ENCODE assay signal across 23 cellular contexts in the genomic region with DNA sequence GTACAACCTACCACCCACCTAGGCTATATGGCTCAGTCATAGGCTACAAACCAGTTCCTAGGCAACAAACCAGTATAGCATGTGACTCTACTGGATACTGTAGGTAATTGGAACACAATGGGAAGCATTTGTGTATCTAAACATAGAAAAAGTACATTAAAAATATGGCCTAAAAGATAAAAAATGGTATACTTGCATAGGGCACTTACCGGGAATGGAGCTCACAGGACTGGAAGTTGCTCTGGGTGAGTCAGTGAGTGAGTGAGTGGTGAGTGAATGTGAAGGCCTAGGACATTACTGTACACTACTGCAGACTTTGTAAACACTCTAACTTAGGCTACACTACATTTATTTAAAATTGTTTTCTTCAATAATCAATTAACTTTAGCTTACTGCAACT.
DNase-seq lines count a peak whose midpoint lies in the region; ATAC-seq and TF ChIP-seq lines count a peak whose summit lies in the region.
"Had no signal": no experiment of that assay in that cellular context is flagged by ENCODE, and none has a peak within 500 bp of the region (broad histone marks: within the 10 kb centered on the region; RNA-seq: fewer than 3 reads in every experiment).

No MANE protein-coding gene starts in this region.

- intact Hi-C loops in PC-3 (cut with micrococcal nuclease) = loop anchor here (2.0 kb wide), 1 partner anchor 15 kb away; no protein-coding TSS in a partner anchor

- CTCF ChIA-PET in PC-3 (lab: Charles Lee) = interaction anchor here (0.5 kb wide), 1 partner anchor 51 kb away, joined by 3 read pairs; no protein-coding TSS in a partner anchor

- 0% methylated on average over 1 of the region's 1 CpG for WGBS in GM23248 (ENCODE audit: low coverage in 1 of 2, low lambda C conversion rate in 2 of 2, missing lambda C conversion rate in 2 of 2), 2 experiments

- H3K4me1 ChIP-seq in GM23248 (ENCODE audit: insufficient read depth) (peaks cover 32% of the 10 kb centered on the region), PC-3 (ENCODE audit: insufficient read depth, low read length) (peaks cover 27% of the 10 kb centered on the region), osteoblast (ENCODE audit: insufficient read depth, low read length) (peaks cover 15% of the 10 kb centered on the region)
- H3K4me1 ChIP-seq: esophagus muscularis mucosa, prostate gland, tibial nerve had no signal

- H3K27ac ChIP-seq in GM23248 (peak overlapping the region; percentile 53), PC-3 (ENCODE audit: low read length) (peak overlapping the region; percentile 14; the same call in 1 of the 2 replicates), brain microvascular endothelial cell (peak overlapping the region; percentile 22), osteoblast (ENCODE audit: low read depth, low read length) (peak overlapping the region; percentile 65)
- H3K27ac ChIP-seq: esophagus muscularis mucosa, heart left ventricle, prostate gland, sigmoid colon, tibial nerve had no signal

- POLR2A ChIA-PET in PC-3 (lab: Charles Lee; ENCODE audit: unreplicated experiment) = interaction anchor here (0.6 kb wide), 1 partner anchor 46 kb away, joined by 6 read pairs; no protein-coding TSS in a partner anchor

- no peaks in the 10 kb centered on the region for H3K79me2 ChIP-seq in GM23248 (ENCODE audit: insufficient read depth)
- no peaks in the 10 kb centered on the region for H3K79me2 ChIP-seq in PC-3 (ENCODE audit: low read length)
- H3K79me2 ChIP-seq in osteoblast (ENCODE audit: insufficient read depth, low read length) = no peaks in the 10 kb centered on the region

- TF ChIP-seq CTCF in PC-3 (conservative IDR thresholded peaks at IDR 0.05; ENCODE audit: low read depth, low read length) (no peak), brain microvascular endothelial cell (IDR thresholded peaks at IDR 0.05; ENCODE audit: low read depth, low read length, missing control alignments) (no peak), osteoblast (IDR thresholded peaks at IDR 0.05; ENCODE audit: extremely low read depth, low read depth, low read length) (no peak)

- H4K20me1 ChIP-seq in GM23248 (ENCODE audit: insufficient read depth) = no peaks in the 10 kb centered on the region
- no peaks in the 10 kb centered on the region for H4K20me1 ChIP-seq in PC-3 (ENCODE audit: low read length)
- no peaks in the 10 kb centered on the region for H4K20me1 ChIP-seq in osteoblast (ENCODE audit: insufficient read depth, low read length)

- H3K9me3 ChIP-seq in GM23248 (ENCODE audit: low read depth) (no peaks in the 10 kb centered on the region), PC-3 (ENCODE audit: low read length) (no peaks in the 10 kb centered on the region), osteoblast (ENCODE audit: low read depth, low read length) (no peaks in the 10 kb centered on the region)
- H3K9me3 ChIP-seq: esophagus muscularis mucosa, prostate gland, sigmoid colon, tibial nerve had no signal

- peaks cover 17% of the 10 kb centered on the region; the same call in 1 of the 2 replicates for H3F3A ChIP-seq in GM23248 (ENCODE audit: insufficient read depth)
- H3F3A ChIP-seq in PC-3 (ENCODE audit: low read length, unreplicated experiment) = no peaks in the 10 kb centered on the region

- DNase-seq in GM23248 (peak; percentile 63), PC-3 (peak; percentile 51), brain microvascular endothelial cell (peak; percentile 68), osteoblast (ENCODE audit: insufficient read length, low spot score, missing footprints) (no peak), DMS 273 treated with DMSO at 0.1 percent for 48 hours (lab: John Stamatoyannopoulos, UW) (no peak), AML-193 (lab: John Stamatoyannopoulos, UW) (no peak), D341Med (ENCODE audit: low spot score) (no peak)
- DNase-seq: activated CD4-positive, alpha-beta T cell treated with anti-CD3 and anti-CD28 coated beads, Interleukin-2, amount 50 U/mL, for 1 hour; activated effector memory CD4-positive, alpha-beta T cell treated with Interleukin-2 at 50 U/mL for 16 hours; CD4-positive, alpha-beta T cell; DMS153; effector memory CD4-positive, alpha-beta T cell; heart left ventricle; NCI-H1092 treated with DMSO at 0.1 percent for 48 hours; NCI-H1930; NCI-H2227 treated with DMSO at 0.1 percent for 48 hours; sigmoid colon had no signal

- H3K27me3 ChIP-seq in GM23248 (replicated peaks; ENCODE audit: insufficient read depth) (no peaks in the 10 kb centered on the region), PC-3 (ENCODE audit: low read length) (no peaks in the 10 kb centered on the region), brain microvascular endothelial cell (replicated peaks) (no peaks in the 10 kb centered on the region), osteoblast (ENCODE audit: insufficient read depth, low read length) (no peaks in the 10 kb centered on the region)
- H3K27me3 ChIP-seq: esophagus muscularis mucosa, heart left ventricle, sigmoid colon, tibial nerve had no signal

- H2AFZ ChIP-seq in GM23248 = no peak overlapping the region
- no peak overlapping the region for H2AFZ ChIP-seq in PC-3 (ENCODE audit: low read length)
- H2AFZ ChIP-seq in osteoblast (ENCODE audit: low read length) = no peak overlapping the region

- ATAC-seq in PC-3 = peak; percentile 32; the same call in 1 of the 2 replicates
- ATAC-seq: HCT116, heart left ventricle, WTC11 had no signal

- H3K9me2 ChIP-seq in GM23248 (ENCODE audit: insufficient read depth) (no peaks in the 10 kb centered on the region), PC-3 (replicated peaks; ENCODE audit: low read length) (no peaks in the 10 kb centered on the region)

- no peak overlapping the region for H3K4me3 ChIP-seq in GM23248
- H3K4me3 ChIP-seq in PC-3 (ENCODE audit: low read length) = no peak overlapping the region
- no peak overlapping the region for H3K4me3 ChIP-seq in brain microvascular endothelial cell (ENCODE audit: low read depth, low read length)
- H3K4me3 ChIP-seq in osteoblast (ENCODE audit: insufficient read depth, low read length) = no peak overlapping the region
- H3K4me3 ChIP-seq: esophagus muscularis mucosa, heart left ventricle, lung, prostate gland, sigmoid colon, tibial nerve had no signal

- H3K9ac ChIP-seq in GM23248 (no peak overlapping the region), PC-3 (ENCODE audit: low read length) (no peak overlapping the region)

- in situ Hi-C loops in GM23248 (cut with MboI) (no loop called here), brain microvascular endothelial cell (cut with HindIII; ENCODE audit: low pct_ligation_motif_present, low sequenced_read_pairs) (no loop called here)

- no TSS peak for BruUV-seq in PC-3 (replicated peaks; lab: Mats Ljungman, UMichigan)

- no peak overlapping the region for H3K4me2 ChIP-seq in GM23248 (ENCODE audit: unreplicated experiment)
- no peak overlapping the region for H3K4me2 ChIP-seq in PC-3 (ENCODE audit: low read length)
- no peak overlapping the region for H3K4me2 ChIP-seq in osteoblast (ENCODE audit: insufficient read depth, low read length)

- H3K36me3 ChIP-seq in GM23248 (ENCODE audit: low read depth) = no peaks in the 10 kb centered on the region
- no peaks in the 10 kb centered on the region for H3K36me3 ChIP-seq in PC-3 (ENCODE audit: low read depth, low read length)
- no peaks in the 10 kb centered on the region for H3K36me3 ChIP-seq in brain microvascular endothelial cell (replicated peaks)
- no peaks in the 10 kb centered on the region for H3K36me3 ChIP-seq in osteoblast (ENCODE audit: insufficient read depth, low read length)
- H3K36me3 ChIP-seq: esophagus muscularis mucosa, heart left ventricle, prostate gland, sigmoid colon, tibial nerve had no signal

Comparison
In these comparisons a context has a peak if more than half of its experiments do, and no peak if none do; other contexts are left out.
1. DNase-seq: peak in GM23248 (single experiment), PC-3 (single experiment) and brain microvascular endothelial cell (single experiment); none in osteoblast (single experiment), DMS 273 treated with DMSO at 0.1 percent for 48 hours (single experiment), AML-193 (0 of 2) and D341Med (single experiment).
2. H3K27ac ChIP-seq: peak in every context shown above with its lines; median percentile 65 in osteoblast; 53 in GM23248; 22 in brain microvascular endothelial cell; 14 in PC-3.